ENCODE assay signal across 8 cellular contexts in the genomic region with DNA sequence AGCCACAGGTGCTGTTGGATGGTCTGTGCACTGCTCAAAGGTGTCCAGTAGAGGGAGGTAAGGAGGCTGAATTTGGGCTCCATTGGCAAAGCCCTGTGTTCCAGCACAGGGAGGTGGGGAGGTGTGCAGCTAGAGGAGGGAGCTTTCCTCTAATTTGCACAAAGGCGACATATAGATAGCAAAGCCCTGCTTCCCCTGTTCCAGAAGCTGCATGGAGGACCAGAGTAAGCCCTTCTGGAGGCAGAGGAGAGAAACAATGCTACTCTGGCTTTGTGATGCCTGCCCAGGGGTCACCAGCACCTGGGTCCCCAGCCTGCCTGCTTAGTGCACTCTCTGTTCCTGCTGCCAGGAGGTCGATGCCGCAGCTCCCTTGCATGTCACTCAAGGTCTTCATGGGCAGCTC. TPM values are rescaled to one million over a fixed set of nuclear protein-coding genes. Genes with fewer than 3 reads are reported as not detected.
DNase-seq lines count a peak whose midpoint lies in the region; ATAC-seq and TF ChIP-seq lines count a peak whose summit lies in the region.

No MANE protein-coding gene starts in this region.

- no peak for TF ChIP-seq EP300 in gastroesophageal sphincter (IDR thresholded peaks at IDR 0.05)

- H3K4me2 ChIP-seq in KMS-11 = no peak overlapping the region
- H3K4me2 ChIP-seq in smooth muscle cell = no peak overlapping the region

- no peaks in the 10 kb centered on the region for H3F3A ChIP-seq in smooth muscle cell (ENCODE audit: low read depth)

- H3K27ac ChIP-seq in KMS-11 = no peak overlapping the region
- H3K27ac ChIP-seq in gastroesophageal sphincter = no peak overlapping the region
- H3K27ac ChIP-seq in smooth muscle cell (ENCODE audit: low read depth) = no peak overlapping the region

- H3K27me3 ChIP-seq in KMS-11 (ENCODE audit: insufficient read depth, low read depth) = no peaks in the 10 kb centered on the region
- peaks cover 29% of the 10 kb centered on the region for H3K27me3 ChIP-seq in gastroesophageal sphincter
- peaks cover 15% of the 10 kb centered on the region for H3K27me3 ChIP-seq in smooth muscle cell (ENCODE audit: low read depth)

- peaks cover 31% of the 10 kb centered on the region for H3K4me1 ChIP-seq in KMS-11 (ENCODE audit: low read depth, poor library complexity, severe bottlenecking)
- H3K4me1 ChIP-seq in gastroesophageal sphincter = peaks cover 0 to 20% (median 11%) of the 10 kb centered on the region in 3 donors
- H3K4me1 ChIP-seq in smooth muscle cell (ENCODE audit: low read depth) = no peaks in the 10 kb centered on the region

- ATAC-seq in GM21786 (IDR thresholded peaks at IDR 0.05; ENCODE audit: unreplicated experiment) (peak; percentile 77), gastroesophageal sphincter (no peak)

- H3K36me3 ChIP-seq in KMS-11 (ENCODE audit: insufficient read depth) = no peaks in the 10 kb centered on the region
- no peaks in the 10 kb centered on the region for H3K36me3 ChIP-seq in gastroesophageal sphincter
- no peaks in the 10 kb centered on the region for H3K36me3 ChIP-seq in smooth muscle cell (ENCODE audit: low read depth)

- TF ChIP-seq CTCF in KMS-11 (conservative IDR thresholded peaks at IDR 0.05; ENCODE audit: low read depth, low read length) (peak; percentile 81), WI38 (IDR thresholded peaks at IDR 0.05; ENCODE audit: low read depth, low read length) (peak; percentile 81), gastroesophageal sphincter (IDR thresholded peaks at IDR 0.05) (peak in 3 of 4 experiments; percentile 16 to 57 (median 19)), smooth muscle cell (IDR thresholded peaks at IDR 0.05; ENCODE audit: borderline replicate concordance, insufficient read depth, poor library complexity, severe bottlenecking) (peak; percentile 49)

- H2AFZ ChIP-seq in KMS-11 (ENCODE audit: low read depth) (no peak overlapping the region), smooth muscle cell (ENCODE audit: low read depth) (no peak overlapping the region)

- H3K9me3 ChIP-seq in gastroesophageal sphincter (no peaks in the 10 kb centered on the region), smooth muscle cell (replicated peaks; ENCODE audit: low read depth) (no peaks in the 10 kb centered on the region)

- H4K20me1 ChIP-seq in KMS-11 (ENCODE audit: insufficient read depth) = no peaks in the 10 kb centered on the region
- no peaks in the 10 kb centered on the region for H4K20me1 ChIP-seq in smooth muscle cell (ENCODE audit: low read depth)

- no peaks in the 10 kb centered on the region for H3K79me2 ChIP-seq in KMS-11 (ENCODE audit: insufficient read depth, low read depth)
- H3K79me2 ChIP-seq in smooth muscle cell (ENCODE audit: low read depth) = no peaks in the 10 kb centered on the region

- TF ChIP-seq POLR2A in gastroesophageal sphincter (IDR thresholded peaks at IDR 0.05) = no peak

- no peak overlapping the region for H3K4me3 ChIP-seq in KMS-11 (IDR thresholded peaks at IDR 0.05; ENCODE audit: insufficient read depth, low read depth, low read length)
- no peak overlapping the region for H3K4me3 ChIP-seq in WI38 (ENCODE audit: low read depth, low read length)
- H3K4me3 ChIP-seq in gastroesophageal sphincter = no peak overlapping the region
- H3K4me3 ChIP-seq in smooth muscle cell = no peak overlapping the region

- no peak overlapping the region for H3K9ac ChIP-seq in KMS-11
- no peak overlapping the region for H3K9ac ChIP-seq in smooth muscle cell (ENCODE audit: low read depth)

- 60 to 84% methylated on average over 1 to 3 of the region's 3 CpGs for WGBS in gastroesophageal sphincter (ENCODE audit: low coverage in 1 of 2), 2 donors
- 50% methylated on average over 3 of the region's 3 CpGs for WGBS in smooth muscle cell (ENCODE audit: low lambda C conversion rate)

- DNase-seq in 8988T = peak; percentile 73
- DNase-seq in ELR (ENCODE audit: low read depth) = peak; percentile 57
- DNase-seq in smooth muscle cell (lab: John Stamatoyannopoulos, UW; ENCODE audit: unreplicated experiment) = no peak
- no peak for DNase-seq in glomerular visceral epithelial cell (ENCODE audit: extremely low spot score)

RNA-seq across cellular contexts. Expression of gene ARHGAP22, which starts 3.4 kb away (rescaled TPM):
- total RNA-seq in gastroesophageal sphincter = 1 to 10 TPM; 4.2 to 5.8 (median 5.1) TPM
- total RNA-seq in smooth muscle cell = 8.8 and 9.9 TPM in 2 replicates
- polyA plus RNA-seq in smooth muscle cell = 1.8 and 2.4 TPM in 2 replicates

Comparison
In these comparisons a context has a peak if more than half of its experiments do, and no peak if none do; other contexts are left out.
1. DNase-seq: peak in 8988T (single experiment) and ELR (single experiment); none in smooth muscle cell (single experiment) and glomerular visceral epithelial cell (single experiment).
2. CTCF ChIP-seq: peak in every context shown above with its lines; median percentile 81 in KMS-11; 81 in WI38; 49 in smooth muscle cell; 19 in gastroesophageal sphincter.